ENCODE assay signal across 1 cellular context in genomic region chr10:1109795-1110673, GRCh38.
TF ChIP-seq lines count a peak whose summit lies in the region.

No MANE protein-coding gene starts in this region.

TF ChIP-seq in HepG2, 621 proteins besides CTCF, POLR2A, EP300 and RAD21 (continued from another document):
- TF ChIP-seq ZNF687 (CRISPR knock-in tag; IDR thresholded peaks at IDR 0.05) = peak; percentile 37; the same call in 1 of the 2 replicates
- no peak for TF ChIP-seq ZNF503 (CRISPR knock-in tag; IDR thresholded peaks at IDR 0.05)
- no peak for TF ChIP-seq TBL1XR1 (IDR thresholded peaks at IDR 0.05; ENCODE audit: borderline replicate concordance, low read length, partially characterized antibody)
- TF ChIP-seq SAP130 (CRISPR knock-in tag; IDR thresholded peaks at IDR 0.05; ENCODE audit: low read depth) = 0 out of 2 replicates have a peak, but pooled peaks have one; percentile 45
